Comparison of ENCODE assay signal across 8 cellular contexts in genomic region chr7:28408974-28409715, GRCh38. TPM values are rescaled to one million over a fixed set of nuclear protein-coding genes. Genes with fewer than 3 reads are reported as not detected.
A peak's percentile ranks its signal among the peaks of the same experiment; 100 is the strongest.
DNase-seq lines count a peak whose midpoint lies in the region; ATAC-seq, FAIRE-seq and TF ChIP-seq lines count a peak whose summit lies in the region.

No MANE protein-coding gene starts in this region.

- in situ Hi-C loops in SK-MEL-5 (cut with HindIII; ENCODE audit: low pct_unique_long_range_greater_than_20kb, low sequenced_read_pairs): no loop called here

- H4K20me1 ChIP-seq in MM.1S (ENCODE audit: insufficient read depth, low read length): no peaks in the 10 kb centered on the region

- H3F3A ChIP-seq in MM.1S (ENCODE audit: insufficient read depth, low read length): no peaks in the 10 kb centered on the region; the same call in 1 of the 2 replicates

- H3K4me3 ChIP-seq in GM12875 (ENCODE audit: low read depth, low read length) (peak overlapping the region; percentile 75), MM.1S (ENCODE audit: low read length) (peak overlapping the region; percentile 76), heart left ventricle (peak overlapping the region; percentile 70 to 90 (median 84)), pancreas (peak overlapping the region; percentile 31 to 45 (median 44)), tibial artery (peak overlapping the region; percentile 76 to 77)

- H3K27me3 ChIP-seq in MM.1S (replicated peaks; ENCODE audit: insufficient read depth, low read length) (peaks cover 23% of the 10 kb centered on the region), heart left ventricle (peaks cover 0 to 28% (median 0%) of the 10 kb centered on the region in 9 donors), pancreas (peaks cover 0 to 22% (median 7%) of the 10 kb centered on the region in 4 donors), tibial artery (no peaks in the 10 kb centered on the region)

- H3K4me2 ChIP-seq in MM.1S (ENCODE audit: low read depth, low read length): peak overlapping the region; percentile 100

- no peaks in the 10 kb centered on the region for H3K79me2 ChIP-seq in MM.1S (ENCODE audit: low read length)

- 0 out of 2 replicates have a peak, but pooled peaks cover 3% of the 10 kb centered on the region for H3K4me1 ChIP-seq in MM.1S (ENCODE audit: low read length)
- H3K4me1 ChIP-seq in heart left ventricle: peaks cover 0 to 57% (median 25%) of the 10 kb centered on the region in 12 donors
- H3K4me1 ChIP-seq in pancreas: peaks cover 0 to 13% (median 7%) of the 10 kb centered on the region in 3 donors
- peaks cover 0 to 35% (median 21%) of the 10 kb centered on the region in 4 donors for H3K4me1 ChIP-seq in tibial artery

- H3K9me2 ChIP-seq in MM.1S (replicated peaks; ENCODE audit: insufficient read depth, low read length): no peaks in the 10 kb centered on the region

- DNase-seq in MM.1S: peak; percentile 81
- DNase-seq in SK-MEL-5 (ENCODE audit: low read depth, low spot score): peak; percentile 97
- DNase-seq in amygdala (lab: John Stamatoyannopoulos, UW): peak; percentile 38 to 98 (median 86)
- peak; percentile 95 to 97 (median 97) for DNase-seq in heart left ventricle
- peak; percentile 85 to 89 (median 88) for DNase-seq in pancreas
- DNase-seq in tibial artery: peak; percentile 98 to 99

- H3K36me3 ChIP-seq in MM.1S (replicated peaks; ENCODE audit: insufficient read depth, low read length) (no peaks in the 10 kb centered on the region), heart left ventricle (no peaks in the 10 kb centered on the region), pancreas (no peaks in the 10 kb centered on the region), tibial artery (no peaks in the 10 kb centered on the region)

- no peak for FAIRE-seq in pancreas (lab: Jason Lieb, UNC)

- H3K27ac ChIP-seq in MM.1S (ENCODE audit: low read length) (no peak overlapping the region), heart left ventricle (peak overlapping the region; percentile 53 to 98 (median 90)), pancreas (peak overlapping the region in 2 of 4 donors; percentile 56 to 63), tibial artery (peak overlapping the region; percentile 77 to 81)

- TF ChIP-seq CTCF in GM12875 (IDR thresholded peaks at IDR 0.05; ENCODE audit: borderline replicate concordance, insufficient read depth, low read depth, low read length) (no peak), MM.1S (IDR thresholded peaks at IDR 0.05; ENCODE audit: low read length) (no peak), heart left ventricle (IDR thresholded peaks at IDR 0.05) (no peak), pancreas (IDR thresholded peaks at IDR 0.05) (no peak), tibial artery (IDR thresholded peaks at IDR 0.05) (no peak)

- peak overlapping the region; percentile 91 for H2AFZ ChIP-seq in MM.1S (ENCODE audit: low read length)

- 0 to 2% (median 0%) methylated on average over 30 to 51 of the region's 51 CpGs for WGBS in heart left ventricle, 4 donors
- 1% methylated on average over 51 of the region's 51 CpGs for WGBS in pancreas, 2 donors

- intact Hi-C loops in heart left ventricle (cut with DNase I): loop anchor here in 7 of 10 donors (5.0 to 10.0 kb wide), 5 partner anchors 213 to 443 kb away; no protein-coding TSS in a partner anchor
- intact Hi-C loops in pancreas (cut with DNase I): no loop called here
- intact Hi-C loops in tibial artery (cut with DNase I; ENCODE audit: low total_unique reads): loop anchor here (1.0 to 10.0 kb wide), 2 partner anchors 277 to 744 kb away; partner anchors contain the start of gene HIBADH

- H3K9ac ChIP-seq in MM.1S (ENCODE audit: low read length): peak overlapping the region; percentile 58

- H3K9me3 ChIP-seq in MM.1S (replicated peaks; ENCODE audit: insufficient read depth, low read length) (no peaks in the 10 kb centered on the region), heart left ventricle (no peaks in the 10 kb centered on the region), pancreas (no peaks in the 10 kb centered on the region), tibial artery (no peaks in the 10 kb centered on the region)

- TF ChIP-seq POLR2A in heart left ventricle (IDR thresholded peaks at IDR 0.05): peak; percentile 41 to 84

- ATAC-seq in heart left ventricle (peak; percentile 80 to 90 (median 84)), pancreas (peak; percentile 81 to 85 (median 82)), GM19452 (IDR thresholded peaks at IDR 0.05; ENCODE audit: unreplicated experiment) (no peak)

RNA-seq across cellular contexts. Expression of gene CREB5, which starts 3.2 kb away (rescaled TPM):
- 13.4 and 19.4 TPM in 2 replicates for total RNA-seq in SK-MEL-5 (2014; rRNA removed; shearing (Covaris generic))
- 25.6 and 34.0 TPM in 2 replicates for polyA plus RNA-seq in SK-MEL-5 (2015; cell fraction: cytosol; rRNA removed)
- polyA plus RNA-seq in SK-MEL-5 (2015; cell fraction: nucleus; rRNA removed): 52.0 and 62.3 TPM in 2 replicates
- total RNA-seq in heart left ventricle (10 to 100 TPM in 5 of 9 donors, 1 to 10 TPM in 4; 7.6 to 38.7 (median 15.4) TPM), pancreas (10 to 100 TPM in 1 of 6 donors, 1 to 10 TPM in 5; 2.9 to 11.5 (median 3.6) TPM)
- polyA plus RNA-seq in heart left ventricle (10 to 100 TPM; 12.3 to 15.2 TPM), pancreas (1 to 10 TPM; 2.5 to 8.4 TPM)

Comparison
In these comparisons a context has a peak if more than half of its experiments do, and no peak if none do; other contexts are left out.
1. intact Hi-C loops: an anchor here in heart left ventricle (5.0 to 10.0 kb wide) and tibial artery (1.0 to 10.0 kb wide); none called in pancreas.